14 cellular contexts compared by ENCODE assay signal in genomic region chr11:105063245-105063644, GRCh38. TPM values are rescaled to one million over a fixed set of nuclear protein-coding genes. Genes with fewer than 3 reads are reported as not detected.
A peak's percentile ranks its signal among the peaks of the same experiment; 100 is the strongest.
DNase-seq lines count a peak whose midpoint lies in the region; ATAC-seq, FAIRE-seq and TF ChIP-seq lines count a peak whose summit lies in the region.
"Not testable (repeated sequence)": the region's sequence is repeated elsewhere in the genome, so short reads cannot be mapped to it uniquely, and the experiment has no call there.
"Had no signal": no experiment of that assay in that cellular context is flagged by ENCODE, and none has a peak within 500 bp of the region (broad histone marks: within the 10 kb centered on the region; RNA-seq: fewer than 3 reads in every experiment).

No MANE protein-coding gene starts in this region.

- 23 to 24% methylated on average over 6 of the region's 6 CpGs for WGBS in GM23248 (ENCODE audit: low coverage in 1 of 2, low lambda C conversion rate in 2 of 2, missing lambda C conversion rate in 2 of 2), 2 experiments

- not testable (repeated sequence) for H4K20me1 ChIP-seq in GM23248 (ENCODE audit: insufficient read depth); MM.1S (ENCODE audit: insufficient read depth, low read length); keratinocyte (ENCODE audit: control insufficient read depth, extremely low read depth, insufficient read depth, low read length)

- ATAC-seq in esophagus mucosa (peak; percentile 25), sciatic nerve (peak; percentile 46)

- H3K79me2 ChIP-seq in GM23248 (ENCODE audit: insufficient read depth); MM.1S (ENCODE audit: low read length); keratinocyte (ENCODE audit: control insufficient read depth, insufficient read depth, low read length): not testable (repeated sequence)

- H3K9ac ChIP-seq in GM23248; MM.1S (ENCODE audit: low read length); keratinocyte (ENCODE audit: control insufficient read depth, extremely low read depth, insufficient read depth, low read length): not testable (repeated sequence)

- H3K9me1 ChIP-seq in keratinocyte (ENCODE audit: control insufficient read depth, extremely low read depth, insufficient read depth, low read length), result not testable (repeated sequence)

- TF ChIP-seq POLR2A in breast epithelium (IDR thresholded peaks at IDR 0.05), result not testable (repeated sequence)

- intact Hi-C loops in breast epithelium (cut with DNase I; ENCODE audit: low total_unique reads); sciatic nerve (cut with DNase I): not testable (repeated sequence)

- not testable (repeated sequence) for H3K4me3 ChIP-seq in GM23248; MM.1S (ENCODE audit: low read length)
- H3K4me3 ChIP-seq in breast epithelium, result peak overlapping the region in 2 of 3 donors; percentile 33 to 35
- H3K4me3 ChIP-seq in fibroblast of villous mesenchyme (ENCODE audit: low read depth, low read length), result peak overlapping the region; percentile 6
- H3K4me3 ChIP-seq in keratinocyte (ENCODE audit: control insufficient read depth in 2 of 3, extremely low read depth in 1 of 3, insufficient read depth in 2 of 3, low read depth in 1 of 3, low read length in 3 of 3), result peak overlapping the region in 1 of 3 experiments; percentile 13

- not testable (repeated sequence) for TF ChIP-seq CTCF in MM.1S (IDR thresholded peaks at IDR 0.05; ENCODE audit: low read length); breast epithelium (IDR thresholded peaks at IDR 0.05); fibroblast of villous mesenchyme (IDR thresholded peaks at IDR 0.05; ENCODE audit: insufficient read depth, low read depth, low read length); keratinocyte (optimal IDR thresholded peaks at IDR 0.05 in 1 of 3, IDR thresholded peaks at IDR 0.05 in 1 of 3, conservative IDR thresholded peaks at IDR 0.05 in 1 of 3; ENCODE audit: extremely low read depth in 1 of 3, insufficient read depth in 2 of 3, low read length in 3 of 3)

- H3F3A ChIP-seq in GM23248 (ENCODE audit: insufficient read depth); MM.1S (ENCODE audit: insufficient read depth, low read length): not testable (repeated sequence)

- in situ Hi-C loops in GM23248 (cut with MboI), result not testable (repeated sequence)

- not testable (repeated sequence) for H3K4me1 ChIP-seq in GM23248 (ENCODE audit: insufficient read depth); MM.1S (ENCODE audit: low read length); breast epithelium; keratinocyte (ENCODE audit: control insufficient read depth, extremely low read depth, insufficient read depth, low read length)

- not testable (repeated sequence) for H3K36me3 ChIP-seq in GM23248 (ENCODE audit: low read depth); MM.1S (replicated peaks; ENCODE audit: insufficient read depth, low read length); breast epithelium; keratinocyte (ENCODE audit: control insufficient read depth in 2 of 2, extremely low read depth in 1 of 2, insufficient read depth in 2 of 2, low read length in 2 of 2)

- H3K27ac ChIP-seq in GM23248; MM.1S (ENCODE audit: low read length); keratinocyte (ENCODE audit: control insufficient read depth, insufficient read depth, low read length): not testable (repeated sequence)
- peak overlapping the region in 1 of 2 donors; percentile 54 for H3K27ac ChIP-seq in breast epithelium

- H3K4me2 ChIP-seq in GM23248 (ENCODE audit: unreplicated experiment), result not testable (repeated sequence)
- H3K4me2 ChIP-seq in MM.1S (ENCODE audit: low read depth, low read length) (peak overlapping the region; percentile 35; the same call in 1 of the 2 replicates), keratinocyte (ENCODE audit: control insufficient read depth, extremely low read depth, insufficient read depth, low read depth, low read length) (peak overlapping the region; percentile 54)

- FAIRE-seq in keratinocyte (lab: Jason Lieb, UNC), result not testable (repeated sequence)

- H2AFZ ChIP-seq in GM23248 (peak overlapping the region; percentile 57), keratinocyte (ENCODE audit: control insufficient read depth, low read length) (peak overlapping the region; percentile 66)
- not testable (repeated sequence) for H2AFZ ChIP-seq in MM.1S (ENCODE audit: low read length)

- H3K9me3 ChIP-seq in GM23248 (ENCODE audit: low read depth); MM.1S (replicated peaks; ENCODE audit: insufficient read depth, low read length); breast epithelium; keratinocyte (ENCODE audit: control insufficient read depth, low read depth, low read length): not testable (repeated sequence)

- dilution Hi-C loops in keratinocyte (cut with MboI; ENCODE audit: extremely low pct_ligation_motif_present, low sequenced_read_pairs), result not testable (repeated sequence)

- DNase-seq in GM23248; breast epithelium (ENCODE audit: low spot score in 2 of 2); keratinocyte (ENCODE audit: low read depth, low spot score); sciatic nerve (ENCODE audit: low spot score): not testable (repeated sequence)
- DNase-seq in MM.1S (peak; percentile 31), fibroblast of villous mesenchyme (ENCODE audit: low read depth) (peak; percentile 21)

- H3K27me3 ChIP-seq in GM23248 (replicated peaks; ENCODE audit: insufficient read depth); MM.1S (replicated peaks; ENCODE audit: insufficient read depth, low read length); breast epithelium; keratinocyte (ENCODE audit: control insufficient read depth, extremely low read depth, insufficient read depth, low read length): not testable (repeated sequence)

- not testable (repeated sequence) for H3K9me2 ChIP-seq in GM23248 (ENCODE audit: insufficient read depth); MM.1S (replicated peaks; ENCODE audit: insufficient read depth, low read length)

RNA-seq across cellular contexts. Expression of gene CARD16, which starts 18.1 kb away (rescaled TPM):
- total RNA-seq in GM23248 (2014; rRNA removed; shearing (Covaris generic)), result not detected in 2 replicates
- polyA plus RNA-seq in GM23248 (2016; fragmentation: Nextera tagmentation; extraction: Ambion mirVana) (not detected in 2 replicates), keratinocyte (11.9 to 16.6 TPM (median 13.4 TPM) in 3 replicates)
- total RNA-seq in breast epithelium (1 to 10 TPM; 3.7 to 6.4 (median 5.9) TPM), esophagus mucosa (14.0 TPM), fibroblast of villous mesenchyme (30.7 and 37.0 TPM in 2 replicates), sciatic nerve (40.4 TPM)
- 0.86 TPM for polyA plus RNA-seq in keratinocyte (2011; ENCODE audit: low read depth)
- polyA plus RNA-seq in keratinocyte (2011; cell fraction: cytosol; rRNA removed), result 16.0 and 23.4 TPM in 2 replicates
- 5.0 and 7.2 TPM in 2 replicates for polyA plus RNA-seq in keratinocyte (2011; cell fraction: nucleus; rRNA removed)
- 3.2 and 14.3 TPM in 2 replicates for polyA plus RNA-seq in keratinocyte (2012; ENCODE audit: low replicate concordance)
- 2.1 to 5.2 TPM in 2 of 3 replicates, not detected in the other for polyA minus RNA-seq in keratinocyte
- polyA minus RNA-seq in keratinocyte (2011; cell fraction: cytosol; rRNA and poly(A)+ RNA removed), result 3.5 TPM
- 0.84 and 1.9 TPM in 2 replicates for polyA minus RNA-seq in keratinocyte (2011; cell fraction: nucleus; rRNA and poly(A)+ RNA removed)
- total RNA-seq: G401, H7 had no signal
- polyA plus RNA-seq: A549 had no signal

RNA-seq across cellular contexts. Expression of gene CASP1, which starts 28.3 kb away (rescaled TPM):
- total RNA-seq in GM23248 (2014; rRNA removed; shearing (Covaris generic)), result 2.7 and 5.7 TPM in 2 replicates
- polyA plus RNA-seq in GM23248 (2016; fragmentation: Nextera tagmentation; extraction: Ambion mirVana), result 9.7 and 9.9 TPM in 2 replicates
- 10 to 100 TPM in 2 of 3 donors, 1 to 10 TPM in 1; 9.4 to 15.4 (median 14.6) TPM for total RNA-seq in breast epithelium
- 58.8 TPM for total RNA-seq in esophagus mucosa
- total RNA-seq in fibroblast of villous mesenchyme, result 31.1 and 37.4 TPM in 2 replicates
- 30.7 to 69.1 TPM (median 56.0 TPM) in 3 replicates for polyA plus RNA-seq in keratinocyte
- 122 TPM for polyA plus RNA-seq in keratinocyte (2011; ENCODE audit: low read depth)
- 43.6 and 54.5 TPM in 2 replicates for polyA plus RNA-seq in keratinocyte (2011; cell fraction: cytosol; rRNA removed)
- 43.5 and 50.7 TPM in 2 replicates for polyA plus RNA-seq in keratinocyte (2011; cell fraction: nucleus; rRNA removed)
- 68.6 and 117 TPM in 2 replicates for polyA plus RNA-seq in keratinocyte (2012; ENCODE audit: low replicate concordance)
- 1.2 to 38.5 TPM (median 23.0 TPM) in 3 replicates for polyA minus RNA-seq in keratinocyte
- polyA minus RNA-seq in keratinocyte (2011; cell fraction: cytosol; rRNA and poly(A)+ RNA removed), result 27.4 TPM
- 13.1 and 18.5 TPM in 2 replicates for polyA minus RNA-seq in keratinocyte (2011; cell fraction: nucleus; rRNA and poly(A)+ RNA removed)
- total RNA-seq in sciatic nerve, result 31.9 TPM
- total RNA-seq: G401, H7 had no signal

RNA-seq across cellular contexts. Expression of gene CASP5, which starts 40.3 kb away (rescaled TPM):
- total RNA-seq in GM23248 (2014; rRNA removed; shearing (Covaris generic)), result not detected in 2 replicates
- polyA plus RNA-seq in GM23248 (2016; fragmentation: Nextera tagmentation; extraction: Ambion mirVana), result not detected in 2 replicates
- 1 to 10 TPM in 1 of 3 donors, not detected in 2; 1.3 TPM for total RNA-seq in breast epithelium
- not detected for total RNA-seq in esophagus mucosa
- 0.43 TPM in 1 of 2 replicates, not detected in the other for total RNA-seq in fibroblast of villous mesenchyme
- 0.15 TPM in 1 of 3 replicates, not detected in the others for polyA plus RNA-seq in keratinocyte
- not detected for polyA plus RNA-seq in keratinocyte (2011; ENCODE audit: low read depth)
- polyA plus RNA-seq in keratinocyte (2011; cell fraction: cytosol; rRNA removed), result not detected in 2 replicates
- polyA plus RNA-seq in keratinocyte (2011; cell fraction: nucleus; rRNA removed), result 0.51 and 0.87 TPM in 2 replicates
- 0.39 TPM in 1 of 2 replicates, not detected in the other for polyA plus RNA-seq in keratinocyte (2012; ENCODE audit: low replicate concordance)
- not detected in 3 replicates for polyA minus RNA-seq in keratinocyte
- not detected for polyA minus RNA-seq in keratinocyte (2011; cell fraction: cytosol; rRNA and poly(A)+ RNA removed)
- not detected in 2 replicates for polyA minus RNA-seq in keratinocyte (2011; cell fraction: nucleus; rRNA and poly(A)+ RNA removed)
- total RNA-seq in sciatic nerve, result 0.76 TPM
- total RNA-seq: Calu3; CD4-positive, alpha-beta memory T cell; Daoy; G401; H7 had no signal
- polyA plus RNA-seq: A549; BJ; CD4-positive, alpha-beta memory T cell had no signal
